ENCODE assay signal across 1 cellular context in the genomic region with DNA sequence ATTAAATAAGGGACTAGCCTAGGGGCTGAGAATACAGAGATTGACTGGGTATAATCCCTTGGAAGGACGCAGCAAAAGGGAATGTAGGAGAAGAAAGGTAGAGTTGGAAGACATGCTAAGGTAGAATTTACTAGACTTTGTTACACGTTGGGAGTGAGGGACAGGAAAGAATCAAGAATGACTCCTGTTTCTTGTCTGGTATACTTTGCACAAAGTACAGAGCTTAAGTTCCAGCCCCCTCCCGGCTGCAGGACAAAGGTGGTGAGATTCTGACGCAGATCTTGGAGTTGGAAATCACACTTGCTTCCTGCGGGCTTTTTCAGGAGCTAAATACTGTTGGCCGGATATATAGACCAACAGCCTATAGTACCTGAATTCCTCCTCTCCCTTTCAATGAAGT.
TF ChIP-seq lines count a peak whose summit lies in the region.

No MANE protein-coding gene starts in this region.

TF ChIP-seq in IMR-90, 13 proteins besides CTCF, POLR2A, EP300 and RAD21 (continued from another document):
- no peak for TF ChIP-seq RCOR1 (IDR thresholded peaks at IDR 0.05; ENCODE audit: insufficient replicate concordance, low read length)
- no peak for TF ChIP-seq MAFK (IDR thresholded peaks at IDR 0.05; ENCODE audit: low read depth, low read length)
- TF ChIP-seq MXI1 (IDR thresholded peaks at IDR 0.05; ENCODE audit: borderline replicate concordance, low read depth, low read length) = no peak
- TF ChIP-seq SMC3 (IDR thresholded peaks at IDR 0.05; ENCODE audit: low read depth, low read length) = no peak
- TF ChIP-seq, protein P1, sequence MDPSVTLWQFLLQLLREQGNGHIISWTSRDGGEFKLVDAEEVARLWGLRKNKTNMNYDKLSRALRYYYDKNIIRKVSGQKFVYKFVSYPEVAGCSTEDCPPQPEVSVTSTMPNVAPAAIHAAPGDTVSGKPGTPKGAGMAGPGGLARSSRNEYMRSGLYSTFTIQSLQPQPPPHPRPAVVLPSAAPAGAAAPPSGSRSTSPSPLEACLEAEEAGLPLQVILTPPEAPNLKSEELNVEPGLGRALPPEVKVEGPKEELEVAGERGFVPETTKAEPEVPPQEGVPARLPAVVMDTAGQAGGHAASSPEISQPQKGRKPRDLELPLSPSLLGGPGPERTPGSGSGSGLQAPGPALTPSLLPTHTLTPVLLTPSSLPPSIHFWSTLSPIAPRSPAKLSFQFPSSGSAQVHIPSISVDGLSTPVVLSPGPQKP (IDR thresholded peaks at IDR 0.05; ENCODE audit: borderline replicate concordance, low read depth, low read length) = no peak
